Comparison of ENCODE assay signal across 11 cellular contexts in the genomic region with DNA sequence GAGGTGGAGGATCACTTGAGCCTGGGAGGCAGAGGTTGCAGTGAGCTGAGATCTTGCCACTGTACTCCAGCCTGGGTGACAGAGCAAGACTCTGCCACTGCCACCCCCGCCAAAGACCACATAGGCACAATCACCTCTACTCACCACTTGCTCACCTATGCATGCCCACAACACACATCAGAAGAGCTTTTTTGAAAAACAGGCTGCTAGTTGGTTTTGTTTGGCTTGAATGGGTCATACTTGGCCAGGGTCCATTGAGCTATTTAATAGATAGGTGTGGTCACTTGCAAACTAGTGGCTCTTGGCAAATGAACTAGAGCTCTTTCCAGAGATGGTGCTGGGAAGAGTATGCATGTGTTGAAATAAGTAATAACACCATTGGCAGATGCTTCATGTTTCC.
DNase-seq lines count a peak whose midpoint lies in the region; ATAC-seq, FAIRE-seq and TF ChIP-seq lines count a peak whose summit lies in the region.
"Had no signal": no experiment of that assay in that cellular context is flagged by ENCODE, and none has a peak within 500 bp of the region (broad histone marks: within the 10 kb centered on the region; RNA-seq: fewer than 3 reads in every experiment).

No MANE protein-coding gene starts in this region.

- no peaks in the 10 kb centered on the region for H4K20me1 ChIP-seq in hepatocyte (ENCODE audit: insufficient read depth, poor library complexity, severe bottlenecking)

- no peak for ATAC-seq in HG02642 (IDR thresholded peaks at IDR 0.05; ENCODE audit: poor library complexity, unreplicated experiment)

- no peak for TF ChIP-seq POLR2A in GM12892 (IDR thresholded peaks at IDR 0.05; ENCODE audit: low read depth, low read length)

- peaks cover 10% of the 10 kb centered on the region for H3K4me1 ChIP-seq in hepatocyte (ENCODE audit: insufficient read depth)
- H3K4me1 ChIP-seq: psoas muscle had no signal

- in situ Hi-C loops in astrocyte of the cerebellum (cut with HindIII; ENCODE audit: low sequenced_read_pairs), result loop anchor here (25.0 kb wide), 2 partner anchors 188 to 288 kb away; no protein-coding TSS in a partner anchor

- H3K4me2 ChIP-seq in hepatocyte, result no peak overlapping the region

- H2AFZ ChIP-seq in hepatocyte, result no peak overlapping the region

- 86% methylated on average over 1 of the region's 1 CpG for WGBS in hepatocyte (ENCODE audit: low lambda C conversion rate, missing lambda C conversion rate)

- FAIRE-seq in GM12892 (lab: Jason Lieb, UNC), result no peak
- FAIRE-seq: GM18507 had no signal

- H3K36me3 ChIP-seq in hepatocyte (replicated peaks; ENCODE audit: insufficient read depth, low read depth), result no peaks in the 10 kb centered on the region

- no peaks in the 10 kb centered on the region for H3K27me3 ChIP-seq in hepatocyte

- H3K9me2 ChIP-seq in hepatocyte (replicated peaks; ENCODE audit: insufficient read depth), result no peaks in the 10 kb centered on the region

- no peaks in the 10 kb centered on the region for H3K79me2 ChIP-seq in hepatocyte

- TF ChIP-seq CTCF in AG09319 (IDR thresholded peaks at IDR 0.05; ENCODE audit: low read depth, low read length), result no peak
- TF ChIP-seq CTCF in astrocyte of the cerebellum (IDR thresholded peaks at IDR 0.05; ENCODE audit: low read depth, low read length, missing control alignments), result no peak
- TF ChIP-seq CTCF in hepatocyte (IDR thresholded peaks at IDR 0.05; ENCODE audit: poor library complexity), result no peak

- peak; percentile 37 for DNase-seq in AG09319 (ENCODE audit: extremely low read depth, low read depth)
- peak; percentile 65 for DNase-seq in HT1080 (ENCODE audit: low read depth)
- DNase-seq in astrocyte of the cerebellum (ENCODE audit: low read depth), result peak; percentile 28
- DNase-seq in hepatocyte (ENCODE audit: low spot score), result peak; percentile 12
- no peak for DNase-seq in GM12892 (ENCODE audit: insufficient read length)
- DNase-seq in NCI-H82 (lab: John Stamatoyannopoulos, UW), result no peak
- no peak for DNase-seq in cerebellum (ENCODE audit: low spot score)
- DNase-seq: islet precursor cell, psoas muscle had no signal

- no peak overlapping the region for H3K4me3 ChIP-seq in astrocyte of the cerebellum (ENCODE audit: low read depth, low read length)
- no peak overlapping the region for H3K4me3 ChIP-seq in hepatocyte
- H3K4me3 ChIP-seq: psoas muscle had no signal

- no peak overlapping the region for H3K27ac ChIP-seq in hepatocyte
- H3K27ac ChIP-seq: psoas muscle had no signal

- no peaks in the 10 kb centered on the region for H3K9me3 ChIP-seq in hepatocyte (ENCODE audit: low read depth)
- H3K9me3 ChIP-seq: psoas muscle had no signal

Comparison
In these comparisons a context has a peak if more than half of its experiments do, and no peak if none do; other contexts are left out.
1. DNase-seq: peak in AG09319 (single experiment), HT1080 (single experiment), astrocyte of the cerebellum (single experiment) and hepatocyte (single experiment); none in GM12892 (single experiment), NCI-H82 (single experiment) and cerebellum (single experiment).